In genomic region chr11:73982990-73983763, GRCh38 we compare ENCODE assay signal across 8 cellular contexts. TPM values are rescaled to one million over a fixed set of nuclear protein-coding genes. Genes with fewer than 3 reads are reported as not detected.
DNase-seq lines count a peak whose midpoint lies in the region; ATAC-seq and TF ChIP-seq lines count a peak whose summit lies in the region.

No MANE protein-coding gene starts in this region.

- DNase-seq in NCI-H146 treated with DMSO at 0.1 percent for 48 hours (lab: John Stamatoyannopoulos, UW; ENCODE audit: unreplicated experiment) (peak; percentile 95), T-helper 1 cell (peak; percentile 87 to 97 (median 90)), amniotic stem cell (lab: John Stamatoyannopoulos, UW) (peak; percentile 52), right cardiac atrium (peak; percentile 92 to 96 (median 96)), psoas muscle (peak; percentile 94 to 96)

- H3K4me3 ChIP-seq in right cardiac atrium (ENCODE audit: low read length) (peak overlapping the region; percentile 46), psoas muscle (peak overlapping the region; percentile 71), urinary bladder (ENCODE audit: low read depth, low read length) (peak overlapping the region; percentile 57)

- H3K27ac ChIP-seq in right cardiac atrium (ENCODE audit: low read length) (peak overlapping the region; percentile 61), psoas muscle (peak overlapping the region; percentile 92), urinary bladder (ENCODE audit: low read depth) (peak overlapping the region; percentile 86)

- intact Hi-C loops in right cardiac atrium (cut with DNase I), result no loop called here
- intact Hi-C loops in psoas muscle (cut with DNase I), result loop anchor here (1.0 to 5.0 kb wide), 2 partner anchors 25 to 39 kb away; no protein-coding TSS in a partner anchor

- peak; percentile 80 for ATAC-seq in GM18498 (IDR thresholded peaks at IDR 0.05; ENCODE audit: unreplicated experiment)
- ATAC-seq in HG02870 (IDR thresholded peaks at IDR 0.05; ENCODE audit: unreplicated experiment), result peak; percentile 70
- peak; percentile 94 to 96 for ATAC-seq in right cardiac atrium
- ATAC-seq in psoas muscle, result peak; percentile 88 to 90 (median 89)

- no peak for TF ChIP-seq CTCF in psoas muscle (IDR thresholded peaks at IDR 0.05)

- H3K4me1 ChIP-seq in right cardiac atrium (ENCODE audit: control insufficient read depth, insufficient read depth, low read length), result peaks cover 2% of the 10 kb centered on the region
- peaks cover 25% of the 10 kb centered on the region for H3K4me1 ChIP-seq in psoas muscle
- no peaks in the 10 kb centered on the region for H3K4me1 ChIP-seq in urinary bladder (ENCODE audit: insufficient read depth)

- WGBS in right cardiac atrium, result under 1% methylated on average over 59 of the region's 59 CpGs
- 0 to 1% (median 0%) methylated on average over 56 to 59 of the region's 59 CpGs for WGBS in psoas muscle, 3 donors
- WGBS in urinary bladder, result under 1% methylated on average over 59 of the region's 59 CpGs

- H3K27me3 ChIP-seq in right cardiac atrium (ENCODE audit: control insufficient read depth, insufficient read depth) (no peaks in the 10 kb centered on the region), psoas muscle (ENCODE audit: insufficient read depth in 3 of 3, low read length in 2 of 3) (no peaks in the 10 kb centered on the region)

- H3K36me3 ChIP-seq in psoas muscle (ENCODE audit: insufficient read depth in 1 of 2, low read depth in 1 of 2), result peaks cover 0 to 29% of the 10 kb centered on the region in 2 donors
- H3K36me3 ChIP-seq in urinary bladder (ENCODE audit: insufficient read depth), result no peaks in the 10 kb centered on the region

- H3K9me3 ChIP-seq in right cardiac atrium (ENCODE audit: control insufficient read depth, low read length) (no peaks in the 10 kb centered on the region), psoas muscle (no peaks in the 10 kb centered on the region)

RNA-seq across cellular contexts. Expression of gene UCP2, which starts 0.5 kb away (rescaled TPM):
- total RNA-seq in right cardiac atrium (10 to 100 TPM; 12.6 to 23.1 (median 17.1) TPM), psoas muscle (10 to 100 TPM; 40.8 to 99.5 (median 66.1) TPM), urinary bladder (16.2 TPM)
- polyA plus RNA-seq in right cardiac atrium (9.9 TPM), psoas muscle (10 to 100 TPM; 11.8 to 90.6 (median 89.6) TPM), urinary bladder (29.6 TPM)

RNA-seq across cellular contexts. Expression of gene UCP3, which starts 25.7 kb away (rescaled TPM):
- 1 to 10 TPM; 1.6 to 2.5 (median 1.9) TPM for total RNA-seq in right cardiac atrium
- 2.0 TPM for polyA plus RNA-seq in right cardiac atrium
- 100 to 1,000 TPM in 3 of 4 donors, 10 to 100 TPM in 1; 53.8 to 299 (median 169) TPM for total RNA-seq in psoas muscle
- 100 to 1,000 TPM in 2 of 3 donors, 1 to 10 TPM in 1; 8.9 to 587 (median 330) TPM for polyA plus RNA-seq in psoas muscle
- total RNA-seq in urinary bladder, result 0.85 TPM
- polyA plus RNA-seq in urinary bladder, result 1.2 TPM

RNA-seq across cellular contexts. Expression of gene DNAJB13, which starts 32.4 kb away (rescaled TPM):
- under 1 TPM in 1 of 4 donors, not detected in 3; 0.26 TPM for total RNA-seq in right cardiac atrium
- polyA plus RNA-seq in right cardiac atrium, result not detected
- total RNA-seq in psoas muscle, result not detected
- polyA plus RNA-seq in psoas muscle, result under 1 TPM in 1 of 3 donors, not detected in 2; 0.03 TPM
- total RNA-seq in urinary bladder, result 0.58 TPM
- polyA plus RNA-seq in urinary bladder, result 0.38 TPM

Comparison
In these comparisons a context has a peak if more than half of its experiments do, and no peak if none do; other contexts are left out.
1. Peak in every context shown above with its lines: DNase-seq, ATAC-seq, H3K4me3 ChIP-seq and H3K27ac ChIP-seq.
2. RNA of gene UCP3, which starts 25.7 kb away (total RNA-seq): 53.8 to 299 TPM in psoas muscle; 1.6 to 2.5 TPM in right cardiac atrium and 0.85 TPM in urinary bladder (single experiment); every median in the first group is over 10 times any median in the second.
3. intact Hi-C loops: an anchor here in psoas muscle (1.0 to 5.0 kb wide); none called in right cardiac atrium.